Comparison of ENCODE assay signal across 17 cellular contexts in the genomic region with DNA sequence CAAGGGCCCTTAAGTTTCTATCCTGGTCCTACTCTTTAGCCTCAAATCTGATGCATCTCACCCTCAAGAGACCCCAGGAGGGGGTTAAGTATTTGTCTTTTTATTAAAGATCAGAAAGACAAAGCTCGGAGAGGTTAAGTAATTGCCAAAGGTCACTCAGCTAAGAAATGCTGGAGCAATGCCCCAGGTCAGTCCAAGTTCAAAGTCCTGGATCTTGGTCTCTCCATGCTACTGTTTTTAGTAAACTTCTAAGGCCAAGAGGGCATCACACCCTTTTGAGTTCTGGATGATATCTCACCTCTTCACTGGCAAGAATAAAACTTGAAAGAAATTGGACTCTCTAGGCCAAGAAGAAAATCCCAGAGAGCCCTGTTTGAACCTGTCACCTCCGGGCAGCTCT.
A peak's percentile ranks its signal among the peaks of the same experiment; 100 is the strongest.
DNase-seq lines count a peak whose midpoint lies in the region; ATAC-seq and TF ChIP-seq lines count a peak whose summit lies in the region.
"Had no signal": no experiment of that assay in that cellular context is flagged by ENCODE, and none has a peak within 500 bp of the region (broad histone marks: within the 10 kb centered on the region; RNA-seq: fewer than 3 reads in every experiment).

No MANE protein-coding gene starts in this region.

- H3K9me3 Mint-ChIP-seq in GM23338 = no peaks in the 10 kb centered on the region
- H3K9me3 Mint-ChIP-seq in neural progenitor cell = no peaks in the 10 kb centered on the region
- H3K9me3 Mint-ChIP-seq in activated naive CD8-positive, alpha-beta T cell treated with anti-CD3 and anti-CD28 coated beads, Interleukin-2, amount 50 U/mL, for 24 hours = no peaks in the 10 kb centered on the region

- in situ Hi-C loops in gastrocnemius medialis (cut with MboI; ENCODE audit: low sequenced_read_pairs in 4 of 4) = no loop called here

- H3K4me2 ChIP-seq in GM23338 (peak overlapping the region; percentile 94), neural progenitor cell (no peak overlapping the region)

- H3K4me3 ChIP-seq in GM23338 = peak overlapping the region; percentile 78
- H3K4me3 ChIP-seq in HUES6 (ENCODE audit: low read depth, low read length) = peak overlapping the region; percentile 82
- H3K4me3 ChIP-seq in iPS-20b (ENCODE audit: low read length) = peak overlapping the region; percentile 77; the same call in 1 of the 2 replicates
- H3K4me3 ChIP-seq in neural progenitor cell = no peak overlapping the region
- H3K4me3 ChIP-seq in gastrocnemius medialis = no peak overlapping the region
- H3K4me3 ChIP-seq: HAP-1 had no signal

- H4K20me1 ChIP-seq in GM23338 (replicated peaks; ENCODE audit: insufficient read depth) (peaks cover 44% of the 10 kb centered on the region), neural progenitor cell (ENCODE audit: low read depth) (peaks cover 81% of the 10 kb centered on the region)

- peaks cover 46% of the 10 kb centered on the region for H3K4me1 ChIP-seq in GM23338 (ENCODE audit: insufficient read depth)
- peaks cover 43% of the 10 kb centered on the region for H3K4me1 ChIP-seq in HUES6 (ENCODE audit: control insufficient read depth, insufficient read depth, low read length)
- peaks cover 33% of the 10 kb centered on the region for H3K4me1 ChIP-seq in iPS-20b (ENCODE audit: insufficient read depth, low read length)
- peaks cover 24% of the 10 kb centered on the region for H3K4me1 ChIP-seq in neural progenitor cell
- H3K4me1 ChIP-seq in gastrocnemius medialis = peaks cover 7 to 9% of the 10 kb centered on the region in 2 donors

- no peak overlapping the region for H2AFZ ChIP-seq in GM23338
- no peak overlapping the region for H2AFZ ChIP-seq in neural progenitor cell (replicated peaks)

- H3K9ac ChIP-seq in HUES6 (ENCODE audit: low read length) (no peak overlapping the region), iPS-20b (ENCODE audit: low read depth, low read length) (no peak overlapping the region), neural progenitor cell (no peak overlapping the region)

- H3K4me1 Mint-ChIP-seq in GM23338 (peaks cover 60% of the 10 kb centered on the region), neural progenitor cell (peaks cover 48% of the 10 kb centered on the region)
- H3K4me1 Mint-ChIP-seq in activated naive CD8-positive, alpha-beta T cell treated with anti-CD3 and anti-CD28 coated beads, Interleukin-2, amount 50 U/mL, for 24 hours = no peaks in the 10 kb centered on the region

- no peak for DNase-seq in GM23338 (ENCODE audit: low spot score)
- DNase-seq in neural progenitor cell (ENCODE audit: low spot score) = no peak
- no peak for DNase-seq in HCEC 1CT
- no peak for DNase-seq in activated naive CD8-positive, alpha-beta T cell treated with anti-CD3 and anti-CD28 coated beads, Interleukin-2, amount 50 U/mL, for 24 hours
- no peak for DNase-seq in gastrocnemius medialis
- DNase-seq: CD8-positive, alpha-beta T cell; EL; KG1; NCI-H1048; NCI-H1694; NCI-H2107; NK-92 treated with Interleukin-12 subunit alpha and Interleukin-12 subunit beta, amount 100 ng/mL, for 24 hours; RPMI8226 had no signal

- H3F3A ChIP-seq in GM23338 (replicated peaks; ENCODE audit: low read depth) = peaks cover 14% of the 10 kb centered on the region; the same call in 1 of the 2 replicates
- peaks cover 33% of the 10 kb centered on the region for H3F3A ChIP-seq in neural progenitor cell (ENCODE audit: low read depth)

- intact Hi-C loops in gastrocnemius medialis (cut with DNase I; ENCODE audit: low total_unique reads) = no loop called here

- TF ChIP-seq CTCF in GM23338 (conservative IDR thresholded peaks at IDR 0.05; ENCODE audit: low read depth in 2 of 2) (no peak), neural progenitor cell (IDR thresholded peaks at IDR 0.05) (no peak), gastrocnemius medialis (IDR thresholded peaks at IDR 0.05 in 4 of 5, conservative IDR thresholded peaks at IDR 0.05 in 1 of 5) (no peak)

- no peak for TF ChIP-seq POLR2A in gastrocnemius medialis (IDR thresholded peaks at IDR 0.05)

- H3K36me3 ChIP-seq in GM23338 (ENCODE audit: insufficient read depth) = no peaks in the 10 kb centered on the region
- H3K36me3 ChIP-seq in HUES6 (ENCODE audit: control insufficient read depth, insufficient read depth, low read length) = no peaks in the 10 kb centered on the region
- H3K36me3 ChIP-seq in iPS-20b (ENCODE audit: insufficient read depth, low read depth, low read length) = no peaks in the 10 kb centered on the region
- no peaks in the 10 kb centered on the region for H3K36me3 ChIP-seq in neural progenitor cell
- no peaks in the 10 kb centered on the region for H3K36me3 ChIP-seq in gastrocnemius medialis
- H3K36me3 ChIP-seq: HAP-1 had no signal

- no peak for ATAC-seq in GM23338
- ATAC-seq in activated naive CD8-positive, alpha-beta T cell treated with anti-CD3 and anti-CD28 coated beads, Interleukin-2, amount 50 U/mL, for 24 hours = no peak
- no peak for ATAC-seq in gastrocnemius medialis
- ATAC-seq: CD8-positive, alpha-beta T cell had no signal

- H3K27ac ChIP-seq in GM23338 (ENCODE audit: low read depth) (no peak overlapping the region), HUES6 (ENCODE audit: low read depth, low read length) (no peak overlapping the region), iPS-20b (ENCODE audit: low read length) (no peak overlapping the region), neural progenitor cell (no peak overlapping the region), gastrocnemius medialis (no peak overlapping the region)
- H3K27ac ChIP-seq: HL-60 had no signal

- H3K79me2 ChIP-seq in GM23338 (replicated peaks; ENCODE audit: insufficient read depth) = peaks cover 67% of the 10 kb centered on the region
- peaks cover 70% of the 10 kb centered on the region for H3K79me2 ChIP-seq in neural progenitor cell (ENCODE audit: low read depth)

- no peaks in the 10 kb centered on the region for H3K9me3 ChIP-seq in HUES6 (ENCODE audit: control insufficient read depth, insufficient read depth, low read depth, low read length)
- no peaks in the 10 kb centered on the region for H3K9me3 ChIP-seq in iPS-20b (ENCODE audit: insufficient read depth, low read depth, low read length)
- no peaks in the 10 kb centered on the region for H3K9me3 ChIP-seq in neural progenitor cell (ENCODE audit: low read depth)
- no peaks in the 10 kb centered on the region for H3K9me3 ChIP-seq in gastrocnemius medialis
- H3K9me3 ChIP-seq: HAP-1 had no signal

- no peaks in the 10 kb centered on the region for H3K9me2 ChIP-seq in GM23338 (ENCODE audit: insufficient read depth)

- no peak overlapping the region for H3K27ac Mint-ChIP-seq in GM23338
- no peak overlapping the region for H3K27ac Mint-ChIP-seq in neural progenitor cell
- no peak overlapping the region for H3K27ac Mint-ChIP-seq in activated naive CD8-positive, alpha-beta T cell treated with anti-CD3 and anti-CD28 coated beads, Interleukin-2, amount 50 U/mL, for 24 hours
- H3K27ac Mint-ChIP-seq: CD8-positive, alpha-beta T cell had no signal

- no peaks in the 10 kb centered on the region for H3K36me3 Mint-ChIP-seq in GM23338 (ENCODE audit: low read depth)
- H3K36me3 Mint-ChIP-seq in neural progenitor cell = no peaks in the 10 kb centered on the region
- H3K36me3 Mint-ChIP-seq in activated naive CD8-positive, alpha-beta T cell treated with anti-CD3 and anti-CD28 coated beads, Interleukin-2, amount 50 U/mL, for 24 hours (ENCODE audit: low read depth) = no peaks in the 10 kb centered on the region
- H3K36me3 Mint-ChIP-seq: CD8-positive, alpha-beta T cell had no signal

- peaks cover 9% of the 10 kb centered on the region for H3K27me3 ChIP-seq in GM23338 (ENCODE audit: insufficient read depth)
- peaks cover 22% of the 10 kb centered on the region; the same call in 1 of the 2 replicates for H3K27me3 ChIP-seq in HUES6 (ENCODE audit: control insufficient read depth, insufficient read depth, low read length)
- no peaks in the 10 kb centered on the region for H3K27me3 ChIP-seq in iPS-20b (ENCODE audit: insufficient read depth, low read length)
- peaks cover 18% of the 10 kb centered on the region for H3K27me3 ChIP-seq in neural progenitor cell
- no peaks in the 10 kb centered on the region for H3K27me3 ChIP-seq in gastrocnemius medialis

- H3K4me3 Mint-ChIP-seq in GM23338 = peak overlapping the region; percentile 78
- peak overlapping the region; percentile 73 for H3K4me3 Mint-ChIP-seq in neural progenitor cell
- H3K4me3 Mint-ChIP-seq in activated naive CD8-positive, alpha-beta T cell treated with anti-CD3 and anti-CD28 coated beads, Interleukin-2, amount 50 U/mL, for 24 hours = no peak overlapping the region
- H3K4me3 Mint-ChIP-seq: CD8-positive, alpha-beta T cell had no signal

- H3K27me3 Mint-ChIP-seq in GM23338 (ENCODE audit: insufficient read depth, low read depth, poor library complexity) (peaks cover 12% of the 10 kb centered on the region), neural progenitor cell (ENCODE audit: insufficient read depth, low read depth) (peaks cover 5% of the 10 kb centered on the region)
- peaks cover 18% of the 10 kb centered on the region for H3K27me3 Mint-ChIP-seq in activated naive CD8-positive, alpha-beta T cell treated with anti-CD3 and anti-CD28 coated beads, Interleukin-2, amount 50 U/mL, for 24 hours

TF ChIP-seq in GM23338, 12 proteins besides CTCF, POLR2A, EP300 and RAD21 (continues in another document):
- no peak for TF ChIP-seq ZNF331 (CRISPR knock-in tag; IDR thresholded peaks at IDR 0.05; ENCODE audit: low read depth)
- no peak for TF ChIP-seq JUNB (IDR thresholded peaks at IDR 0.05; ENCODE audit: unreplicated experiment)
- TF ChIP-seq ZNF114 (CRISPR knock-in tag; IDR thresholded peaks at IDR 0.05) = no peak
- TF ChIP-seq CREB1 (CRISPR knock-in tag; IDR thresholded peaks at IDR 0.05; ENCODE audit: low read depth) = no peak
- no peak for TF ChIP-seq NANOG (IDR thresholded peaks at IDR 0.05; ENCODE audit: borderline replicate concordance)

Comparison
In these comparisons a context has a peak if more than half of its experiments do, and no peak if none do; other contexts are left out.
1. H3K4me3 ChIP-seq: peak in GM23338 (single experiment), HUES6 (single experiment) and iPS-20b (single experiment); none in neural progenitor cell (single experiment) and gastrocnemius medialis (0 of 4).